Comparison of ENCODE assay signal across 9 cellular contexts in the genomic region with DNA sequence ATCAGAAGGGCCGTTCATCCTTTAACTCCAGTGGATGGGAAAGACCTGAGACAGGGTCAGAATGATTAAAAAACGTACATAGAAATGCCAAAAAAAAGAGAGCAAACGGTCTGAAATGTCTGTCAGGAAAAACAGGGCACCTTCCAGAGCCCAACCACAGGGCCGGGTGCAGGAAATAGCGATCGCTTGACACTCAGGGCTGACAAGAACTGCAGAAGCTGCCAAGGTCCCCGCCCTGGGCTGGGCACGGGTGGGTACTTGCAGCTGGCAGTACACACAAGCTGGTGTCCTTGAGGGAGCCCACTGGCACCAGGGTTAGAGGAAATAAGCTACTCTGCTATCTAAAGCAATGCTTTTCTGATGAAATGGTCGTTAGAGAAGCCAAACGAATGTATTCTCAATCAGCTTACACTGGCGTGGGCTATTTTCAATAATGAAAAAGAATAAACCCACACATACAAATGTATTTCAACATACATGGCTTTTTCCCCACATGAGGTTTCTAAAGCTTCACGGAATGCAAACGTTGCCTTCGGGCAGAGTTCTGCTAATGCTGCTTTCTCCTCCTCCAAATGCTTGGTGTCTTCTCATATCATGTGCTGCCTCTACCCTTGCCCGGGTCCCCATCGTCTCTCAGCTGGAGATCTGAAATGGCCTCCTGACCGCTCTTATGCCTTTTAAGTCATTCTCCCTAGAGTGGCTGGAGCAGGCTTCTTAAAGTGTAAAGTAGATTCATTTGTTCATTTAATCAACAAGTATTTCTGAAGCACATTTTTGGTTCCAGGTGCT. TPM values are rescaled to one million over a fixed set of nuclear protein-coding genes. Genes with fewer than 3 reads are reported as not detected.
DNase-seq lines count a peak whose midpoint lies in the region; ATAC-seq and TF ChIP-seq lines count a peak whose summit lies in the region.
"Had no signal": no experiment of that assay in that cellular context is flagged by ENCODE, and none has a peak within 500 bp of the region (broad histone marks: within the 10 kb centered on the region; RNA-seq: fewer than 3 reads in every experiment).

No MANE protein-coding gene starts in this region.

- intact Hi-C loops in mucosa of descending colon (cut with DNase I, micrococcal nuclease), result no loop called here

- DNase-seq in activated naive CD8-positive, alpha-beta T cell treated with anti-CD3 and anti-CD28 coated beads, Interleukin-2, amount 10 ng/mL, durations not matched to agents 7 days and 5 days, result no peak
- no peak for DNase-seq in activated naive CD8-positive, alpha-beta T cell treated with anti-CD3 and anti-CD28 coated beads for 36 hours
- no peak for DNase-seq in central memory CD8-positive, alpha-beta T cell (ENCODE audit: low spot score in 2 of 2)
- peak; percentile 90 to 93 (median 90) for DNase-seq in mucosa of descending colon
- peak; percentile 59 for DNase-seq in ureter (ENCODE audit: low spot score)
- no peak for DNase-seq in G401 (ENCODE audit: low spot score)
- DNase-seq in kidney glomerular epithelial cell (lab: John Stamatoyannopoulos, UW), result no peak
- DNase-seq in GM10266 (ENCODE audit: extremely low spot score), result no peak
- DNase-seq: endodermal cell had no signal

- peaks cover 24% of the 10 kb centered on the region for H3K4me1 Mint-ChIP-seq in activated naive CD8-positive, alpha-beta T cell treated with anti-CD3 and anti-CD28 coated beads, Interleukin-2, amount 10 ng/mL, durations not matched to agents 7 days and 5 days
- peaks cover 21% of the 10 kb centered on the region for H3K4me1 Mint-ChIP-seq in activated naive CD8-positive, alpha-beta T cell treated with anti-CD3 and anti-CD28 coated beads for 36 hours
- peaks cover 45% of the 10 kb centered on the region for H3K4me1 Mint-ChIP-seq in central memory CD8-positive, alpha-beta T cell

- H3K9me3 ChIP-seq in mucosa of descending colon, result no peaks in the 10 kb centered on the region

- no peak overlapping the region for H3K4me3 ChIP-seq in mucosa of descending colon

- H3K27ac Mint-ChIP-seq in activated naive CD8-positive, alpha-beta T cell treated with anti-CD3 and anti-CD28 coated beads, Interleukin-2, amount 10 ng/mL, durations not matched to agents 7 days and 5 days, result no peak overlapping the region
- H3K27ac Mint-ChIP-seq in activated naive CD8-positive, alpha-beta T cell treated with anti-CD3 and anti-CD28 coated beads for 36 hours, result no peak overlapping the region
- no peak overlapping the region for H3K27ac Mint-ChIP-seq in central memory CD8-positive, alpha-beta T cell (ENCODE audit: low read depth)
- H3K27ac Mint-ChIP-seq: endodermal cell had no signal

- H3K9me3 Mint-ChIP-seq in activated naive CD8-positive, alpha-beta T cell treated with anti-CD3 and anti-CD28 coated beads, Interleukin-2, amount 10 ng/mL, durations not matched to agents 7 days and 5 days, result peaks cover 3% of the 10 kb centered on the region
- H3K9me3 Mint-ChIP-seq in activated naive CD8-positive, alpha-beta T cell treated with anti-CD3 and anti-CD28 coated beads for 36 hours, result no peaks in the 10 kb centered on the region
- H3K9me3 Mint-ChIP-seq in central memory CD8-positive, alpha-beta T cell, result no peaks in the 10 kb centered on the region
- H3K9me3 Mint-ChIP-seq: endodermal cell had no signal

- TF ChIP-seq CTCF in mucosa of descending colon (IDR thresholded peaks at IDR 0.05) (no peak), GM10266 (IDR thresholded peaks at IDR 0.05; ENCODE audit: control insufficient read depth, insufficient read depth, low read depth, missing control alignments) (no peak)

- no peak for ATAC-seq in activated naive CD8-positive, alpha-beta T cell treated with anti-CD3 and anti-CD28 coated beads, Interleukin-2, amount 10 ng/mL, durations not matched to agents 7 days and 5 days (ENCODE audit: low read depth)
- ATAC-seq in central memory CD8-positive, alpha-beta T cell (replicated peaks; ENCODE audit: extremely low read depth, poor library complexity, severe bottlenecking), result no peak
- peak; percentile 99 for ATAC-seq in mucosa of descending colon

- POLR2A ChIA-PET in activated naive CD8-positive, alpha-beta T cell treated with anti-CD3 and anti-CD28 coated beads, Interleukin-2, amount 10 ng/mL, durations not matched to agents 7 days and 5 days (lab: Charles Lee), result no interaction called here

- in situ Hi-C loops in G401 (cut with HindIII; ENCODE audit: low sequenced_read_pairs), result no loop called here

- no peaks in the 10 kb centered on the region for H3K4me1 ChIP-seq in mucosa of descending colon (ENCODE audit: low read depth)

- H3K36me3 Mint-ChIP-seq in activated naive CD8-positive, alpha-beta T cell treated with anti-CD3 and anti-CD28 coated beads, Interleukin-2, amount 10 ng/mL, durations not matched to agents 7 days and 5 days, result no peaks in the 10 kb centered on the region
- H3K36me3 Mint-ChIP-seq in activated naive CD8-positive, alpha-beta T cell treated with anti-CD3 and anti-CD28 coated beads for 36 hours, result no peaks in the 10 kb centered on the region
- peaks cover 4% of the 10 kb centered on the region for H3K36me3 Mint-ChIP-seq in central memory CD8-positive, alpha-beta T cell (ENCODE audit: insufficient read depth)

- H3K36me3 ChIP-seq in mucosa of descending colon (ENCODE audit: low read depth), result no peaks in the 10 kb centered on the region

- H3K27me3 Mint-ChIP-seq in activated naive CD8-positive, alpha-beta T cell treated with anti-CD3 and anti-CD28 coated beads, Interleukin-2, amount 10 ng/mL, durations not matched to agents 7 days and 5 days, result peaks cover 17% of the 10 kb centered on the region
- peaks cover 15% of the 10 kb centered on the region for H3K27me3 Mint-ChIP-seq in activated naive CD8-positive, alpha-beta T cell treated with anti-CD3 and anti-CD28 coated beads for 36 hours
- no peaks in the 10 kb centered on the region for H3K27me3 Mint-ChIP-seq in central memory CD8-positive, alpha-beta T cell

- H3K4me3 Mint-ChIP-seq in activated naive CD8-positive, alpha-beta T cell treated with anti-CD3 and anti-CD28 coated beads, Interleukin-2, amount 10 ng/mL, durations not matched to agents 7 days and 5 days, result peak overlapping the region; percentile 10
- no peak overlapping the region for H3K4me3 Mint-ChIP-seq in activated naive CD8-positive, alpha-beta T cell treated with anti-CD3 and anti-CD28 coated beads for 36 hours
- H3K4me3 Mint-ChIP-seq in central memory CD8-positive, alpha-beta T cell, result peak overlapping the region; percentile 9
- H3K4me3 Mint-ChIP-seq: endodermal cell had no signal

RNA-seq across cellular contexts. Expression of a gene that starts 15.5 kb away (rescaled TPM):
- total RNA-seq in activated naive CD8-positive, alpha-beta T cell treated with anti-CD3 and anti-CD28 coated beads, Interleukin-2, amount 10 ng/mL, durations not matched to agents 7 days and 5 days, result 1 to 10 TPM; 8.3 to 8.9 TPM
- 1 to 10 TPM; 6.1 to 7.1 TPM for total RNA-seq in activated naive CD8-positive, alpha-beta T cell treated with anti-CD3 and anti-CD28 coated beads for 36 hours
- 10 to 100 TPM; 26.0 to 29.4 (median 28.6) TPM for total RNA-seq in mucosa of descending colon
- total RNA-seq in ureter, result 28.6 TPM
- 17.7 and 19.9 TPM in 2 replicates for total RNA-seq in G401 (2014; rRNA removed; shearing (Covaris generic))

Comparison
In these comparisons a context has a peak if more than half of its experiments do, and no peak if none do; other contexts are left out.
1. DNase-seq: peak in mucosa of descending colon (3 of 3) and ureter (single experiment); none in activated naive CD8-positive, alpha-beta T cell treated with anti-CD3 and anti-CD28 coated beads, Interleukin-2, amount 10 ng/mL, durations not matched to agents 7 days and 5 days (single experiment), activated naive CD8-positive, alpha-beta T cell treated with anti-CD3 and anti-CD28 coated beads for 36 hours (single experiment), central memory CD8-positive, alpha-beta T cell (0 of 2), G401 (single experiment), kidney glomerular epithelial cell (single experiment) and GM10266 (single experiment).